33 cellular contexts compared by ENCODE assay signal in genomic region chr2:96934096-96934495, GRCh38. TPM values are rescaled to one million over a fixed set of nuclear protein-coding genes. Genes with fewer than 3 reads are reported as not detected.
A peak's percentile ranks its signal among the peaks of the same experiment; 100 is the strongest.
DNase-seq lines count a peak whose midpoint lies in the region; ATAC-seq and TF ChIP-seq lines count a peak whose summit lies in the region.
"Had no signal": no experiment of that assay in that cellular context is flagged by ENCODE, and none has a peak within 500 bp of the region (broad histone marks: within the 10 kb centered on the region; RNA-seq: fewer than 3 reads in every experiment).

No MANE protein-coding gene starts in this region.

- no peaks in the 10 kb centered on the region for H3K9me3 ChIP-seq in heart right ventricle
- no peaks in the 10 kb centered on the region for H3K9me3 ChIP-seq in naive thymus-derived CD4-positive, alpha-beta T cell (ENCODE audit: control insufficient read depth in 2 of 3, low read length in 3 of 3)
- H3K9me3 ChIP-seq: Caco-2, neutrophil, right lobe of liver, thyroid gland, vagina had no signal

- no peak overlapping the region for H3K4me3 Mint-ChIP-seq in nephron progenitor cell
- H3K4me3 Mint-ChIP-seq in naive thymus-derived CD4-positive, alpha-beta T cell, result no peak overlapping the region
- H3K4me3 Mint-ChIP-seq: activated naive CD8-positive, alpha-beta T cell treated with anti-CD3 and anti-CD28 coated beads, Interleukin-2, amount 10 ng/mL, durations not matched to agents 7 days and 5 days; dendritic cell treated with granulocyte-macrophage colony-stimulating factor and Interleukin-4, amounts not matched to agents 40 ng/mL and 50 ng/mL, for 4 days; IgD-negative memory B cell; stimulated activated naive CD8-positive, alpha-beta T cell treated with anti-CD3 and anti-CD28 coated beads, Interleukin-15, amount 100 ng/mL, for 72 hours had no signal

- no peaks in the 10 kb centered on the region for H3K36me3 ChIP-seq in heart right ventricle
- no peaks in the 10 kb centered on the region for H3K36me3 ChIP-seq in naive thymus-derived CD4-positive, alpha-beta T cell (ENCODE audit: control insufficient read depth in 2 of 3, insufficient read depth in 3 of 3, low read length in 3 of 3)
- H3K36me3 ChIP-seq: neutrophil, right lobe of liver, thyroid gland, vagina had no signal

- H3K4me1 Mint-ChIP-seq in nephron progenitor cell, result peaks cover 50% of the 10 kb centered on the region
- peaks cover 6 to 25% (median 13%) of the 10 kb centered on the region in 7 donors for H3K4me1 Mint-ChIP-seq in naive thymus-derived CD4-positive, alpha-beta T cell

- peaks cover 4% of the 10 kb centered on the region for H3K9me3 Mint-ChIP-seq in nephron progenitor cell
- peaks cover 0 to 2% (median 0%) of the 10 kb centered on the region in 11 donors for H3K9me3 Mint-ChIP-seq in naive thymus-derived CD4-positive, alpha-beta T cell
- H3K9me3 Mint-ChIP-seq: activated naive CD8-positive, alpha-beta T cell treated with anti-CD3 and anti-CD28 coated beads, Interleukin-2, amount 10 ng/mL, durations not matched to agents 7 days and 5 days; dendritic cell treated with granulocyte-macrophage colony-stimulating factor and Interleukin-4, amounts not matched to agents 40 ng/mL and 50 ng/mL, for 4 days; IgD-negative memory B cell; stimulated activated naive CD8-positive, alpha-beta T cell treated with anti-CD3 and anti-CD28 coated beads, Interleukin-15, amount 100 ng/mL, for 72 hours had no signal

- H3K27ac ChIP-seq in heart right ventricle, result no peak overlapping the region
- H3K27ac ChIP-seq in angular gyrus (ENCODE audit: low read depth, low read length), result peak overlapping the region; percentile 62
- no peak overlapping the region for H3K27ac ChIP-seq in naive thymus-derived CD4-positive, alpha-beta T cell (ENCODE audit: low read depth, low read length)
- H3K27ac ChIP-seq: GM23248, neutrophil, right lobe of liver, thyroid gland, vagina had no signal

- H3K27me3 ChIP-seq in heart right ventricle, result no peaks in the 10 kb centered on the region
- H3K27me3 ChIP-seq in naive thymus-derived CD4-positive, alpha-beta T cell (ENCODE audit: control insufficient read depth in 2 of 2, insufficient read depth in 2 of 2, low read length in 2 of 2), result no peaks in the 10 kb centered on the region
- H3K27me3 ChIP-seq: right lobe of liver, thyroid gland, vagina had no signal

- TF ChIP-seq CTCF in heart right ventricle (IDR thresholded peaks at IDR 0.05) (no peak), nephron progenitor cell (IDR thresholded peaks at IDR 0.05) (no peak)

- H3K27me3 Mint-ChIP-seq in nephron progenitor cell (ENCODE audit: low read depth, poor library complexity), result peaks cover 9% of the 10 kb centered on the region
- peaks cover 0 to 15% (median 0%) of the 10 kb centered on the region in 5 donors for H3K27me3 Mint-ChIP-seq in naive thymus-derived CD4-positive, alpha-beta T cell
- H3K27me3 Mint-ChIP-seq: stimulated activated naive CD8-positive, alpha-beta T cell treated with anti-CD3 and anti-CD28 coated beads, Interleukin-15, amount 100 ng/mL, for 72 hours had no signal

- POLR2A ChIA-PET in naive thymus-derived CD4-positive, alpha-beta T cell (lab: Charles Lee), result interaction anchor here (1.1 kb wide), 1 partner anchor 18 kb away, joined by 4 read pairs; no protein-coding TSS in a partner anchor

- WGBS in heart right ventricle, 2 donors, result 91% methylated on average over 6 of the region's 6 CpGs

- H3K4me3 ChIP-seq in heart right ventricle, result no peak overlapping the region
- no peak overlapping the region for H3K4me3 ChIP-seq in naive thymus-derived CD4-positive, alpha-beta T cell (ENCODE audit: low read length)
- H3K4me3 ChIP-seq: GM23248, right lobe of liver, thyroid gland, vagina had no signal

- CTCF ChIA-PET in naive thymus-derived CD4-positive, alpha-beta T cell (lab: Charles Lee), result no interaction called here

- H3K36me3 Mint-ChIP-seq in nephron progenitor cell (ENCODE audit: low read depth), result no peaks in the 10 kb centered on the region
- H3K36me3 Mint-ChIP-seq in naive thymus-derived CD4-positive, alpha-beta T cell, result no peaks in the 10 kb centered on the region
- H3K36me3 Mint-ChIP-seq: activated naive CD8-positive, alpha-beta T cell treated with anti-CD3 and anti-CD28 coated beads, Interleukin-2, amount 10 ng/mL, durations not matched to agents 7 days and 5 days had no signal

- intact Hi-C loops in Right ventricle myocardium inferior (cut with DNase I) (no loop called here), heart right ventricle (cut with DNase I) (no loop called here)
- intact Hi-C loops in naive thymus-derived CD4-positive, alpha-beta T cell (cut with micrococcal nuclease), result no loop called here

- no peaks in the 10 kb centered on the region for H3K4me1 ChIP-seq in heart right ventricle
- no peaks in the 10 kb centered on the region for H3K4me1 ChIP-seq in naive thymus-derived CD4-positive, alpha-beta T cell (ENCODE audit: control insufficient read depth in 2 of 2, insufficient read depth in 2 of 2, low read length in 2 of 2)
- H3K4me1 ChIP-seq: right lobe of liver had no signal

- ATAC-seq in Right ventricle myocardium inferior, result no peak
- ATAC-seq in heart right ventricle, result no peak
- no peak for ATAC-seq in naive thymus-derived CD4-positive, alpha-beta T cell
- ATAC-seq in HG02610 (IDR thresholded peaks at IDR 0.05; ENCODE audit: unreplicated experiment), result no peak
- ATAC-seq: esophagus mucosa; left ventricle myocardium superior; right lobe of liver; stimulated activated naive CD8-positive, alpha-beta T cell treated with anti-CD3 and anti-CD28 coated beads, Interleukin-15, amount 100 ng/mL, for 72 hours had no signal

- H3K27ac Mint-ChIP-seq in nephron progenitor cell, result peak overlapping the region; percentile 8
- peak overlapping the region in 4 of 9 donors; percentile 2 to 75 (median 27) for H3K27ac Mint-ChIP-seq in naive thymus-derived CD4-positive, alpha-beta T cell
- H3K27ac Mint-ChIP-seq: dendritic cell treated with granulocyte-macrophage colony-stimulating factor and Interleukin-4, amounts not matched to agents 40 ng/mL and 50 ng/mL, for 4 days; IgD-negative memory B cell had no signal

- peak; percentile 33 for DNase-seq in Right ventricle myocardium inferior (ENCODE audit: missing footprints)
- DNase-seq in heart right ventricle, result no peak
- no peak for DNase-seq in nephron progenitor cell
- no peak for DNase-seq in naive thymus-derived CD4-positive, alpha-beta T cell
- DNase-seq in putamen (ENCODE audit: low spot score), result no peak
- DNase-seq: activated CD4-positive, alpha-beta T cell treated with anti-CD3 and anti-CD28 coated beads, Interleukin-2, amount 50 U/mL, for 48 hours; activated CD4-positive, CD25-positive, alpha-beta regulatory T cell; activated gamma-delta T cell treated with Interleukin-2 at 50 U/mL for 16 hours; activated naive CD8-positive, alpha-beta T cell treated with anti-CD3 and anti-CD28 coated beads, Interleukin-2, amount 10 ng/mL, durations not matched to agents 7 days and 5 days; activated T-cell treated with anti-CD3 and anti-CD28 coated beads, Interleukin-2, amount 50 U/mL, for 48 hours; caudate nucleus; DND-41; glutamatergic neuron; GM23248; left ventricle myocardium superior; mesendoderm; NCI-H1105; stimulated activated naive CD8-positive, alpha-beta T cell treated with anti-CD3 and anti-CD28 coated beads, Interleukin-15, amount 100 ng/mL, for 72 hours; T-helper 1 cell; thyroid gland had no signal

RNA-seq across cellular contexts. Expression of gene FAM178B, which starts 52.3 kb away (rescaled TPM):
- total RNA-seq in Right ventricle myocardium inferior (not detected), heart right ventricle (1 to 10 TPM in 2 of 10 donors, under 1 TPM in 7, not detected in 1; 0.30 to 1.3 (median 0.47) TPM)
- polyA plus RNA-seq in heart right ventricle, result under 1 TPM; 0.30 to 0.80 TPM
- total RNA-seq in naive thymus-derived CD4-positive, alpha-beta T cell, result 1 to 10 TPM in 2 of 5 experiments, under 1 TPM in 2, not detected in 1; 0.97 to 2.1 (median 1.1) TPM
- under 1 TPM; 0.49 to 0.97 TPM for polyA plus RNA-seq in naive thymus-derived CD4-positive, alpha-beta T cell
- total RNA-seq: Caco-2, fibroblast of villous mesenchyme, GM23248, HT-29, left ventricle myocardium superior, thyroid gland, vagina had no signal
- polyA plus RNA-seq: AG04450, BJ, IgD-negative memory B cell had no signal
